In genomic region chr16:24999856-25000447, GRCh38 we compare ENCODE assay signal across 1 cellular context.
TF ChIP-seq lines count a peak whose summit lies in the region.

No MANE protein-coding gene starts in this region.

TF ChIP-seq in HepG2, 621 proteins besides CTCF, POLR2A, EP300 and RAD21 (continued from another document and continues in another):
- TF ChIP-seq NFAT5 (CRISPR knock-in tag; IDR thresholded peaks at IDR 0.05) (no peak), HNF4A (CRISPR knock-in tag; IDR thresholded peaks at IDR 0.05) (peak; percentile 86), ZNF230 (CRISPR knock-in tag; IDR thresholded peaks at IDR 0.05) (peak; percentile 71; the same call in 1 of the 2 replicates), ZNF761 (CRISPR knock-in tag; conservative IDR thresholded peaks at IDR 0.05) (peak; percentile 37; the same call in 1 of the 2 replicates), ZNF501 (CRISPR knock-in tag; IDR thresholded peaks at IDR 0.05) (peak; percentile 78; the same call in 1 of the 2 replicates), ZNF350 (CRISPR knock-in tag; IDR thresholded peaks at IDR 0.05; ENCODE audit: borderline replicate concordance, low read depth) (peak; percentile 52; the same call in 1 of the 2 replicates), ZNF543 (CRISPR knock-in tag; IDR thresholded peaks at IDR 0.05) (peak; percentile 44; the same call in 1 of the 2 replicates), ZBTB20 (CRISPR knock-in tag; IDR thresholded peaks at IDR 0.05; ENCODE audit: borderline replicate concordance, low read depth) (peak; percentile 83; the same call in 1 of the 2 replicates), ERF (CRISPR knock-in tag; IDR thresholded peaks at IDR 0.05) (peak; percentile 74), NFYC (CRISPR knock-in tag; IDR thresholded peaks at IDR 0.05) (0 out of 2 replicates have a peak, but pooled peaks have one; percentile 41), NFIC (IDR thresholded peaks at IDR 0.05; ENCODE audit: low read length) (0 out of 2 replicates have a peak, but pooled peaks have one; percentile 15), FOXP4 (CRISPR knock-in tag; IDR thresholded peaks at IDR 0.05) (peak; percentile 74), HNF4G (IDR thresholded peaks at IDR 0.05; ENCODE audit: borderline replicate concordance, low read depth, low read length) (no peak), HNF4G (CRISPR knock-in tag; IDR thresholded peaks at IDR 0.05; ENCODE audit: borderline replicate concordance, low read depth) (peak; percentile 26; the same call in 1 of the 2 replicates), RBM22 (optimal IDR thresholded peaks at IDR 0.05; ENCODE audit: low read length) (peak; percentile 65), THRA (CRISPR knock-in tag; IDR thresholded peaks at IDR 0.05; ENCODE audit: borderline replicate concordance) (peak; percentile 43; the same call in 1 of the 2 replicates), HMG20A (CRISPR knock-in tag; IDR thresholded peaks at IDR 0.05; ENCODE audit: borderline replicate concordance) (peak; percentile 77), ZSCAN21 (CRISPR knock-in tag; IDR thresholded peaks at IDR 0.05; ENCODE audit: borderline replicate concordance) (peak; percentile 50; the same call in 1 of the 2 replicates), NFKBIZ (CRISPR knock-in tag; IDR thresholded peaks at IDR 0.05) (0 out of 2 replicates have a peak, but pooled peaks have one; percentile 70), POLR2G (IDR thresholded peaks at IDR 0.05; ENCODE audit: low read depth, low read length) (peak; percentile 35; the same call in 1 of the 2 replicates), ZNF609 (CRISPR knock-in tag; IDR thresholded peaks at IDR 0.05; ENCODE audit: borderline replicate concordance) (peak; percentile 55; the same call in 1 of the 2 replicates), MIER3 (CRISPR knock-in tag; IDR thresholded peaks at IDR 0.05; ENCODE audit: borderline replicate concordance) (peak; percentile 59; the same call in 1 of the 2 replicates), TCF12 (IDR thresholded peaks at IDR 0.05) (no peak), TCF12 (CRISPR knock-in tag; IDR thresholded peaks at IDR 0.05) (0 out of 2 replicates have a peak, but pooled peaks have one; percentile 52), YEATS2 (CRISPR knock-in tag; IDR thresholded peaks at IDR 0.05; ENCODE audit: borderline replicate concordance) (peak; percentile 51; the same call in 1 of the 2 replicates), LCORL (IDR thresholded peaks at IDR 0.05) (no peak), LCORL (CRISPR knock-in tag; IDR thresholded peaks at IDR 0.05) (peak; percentile 81), TRIM22 (IDR thresholded peaks at IDR 0.05) (no peak), CBX5 (CRISPR knock-in tag; IDR thresholded peaks at IDR 0.05; ENCODE audit: borderline replicate concordance) (0 out of 2 replicates have a peak, but pooled peaks have one; percentile 49), CSRNP2 (CRISPR knock-in tag; conservative IDR thresholded peaks at IDR 0.05; ENCODE audit: low read depth) (no peak), ZNF879 (CRISPR knock-in tag; IDR thresholded peaks at IDR 0.05) (0 out of 2 replicates have a peak, but pooled peaks have one; percentile 36), FOXO1 (CRISPR knock-in tag; IDR thresholded peaks at IDR 0.05) (peak; percentile 90), ZNF17 (CRISPR knock-in tag; IDR thresholded peaks at IDR 0.05) (no peak), NR2F6 (IDR thresholded peaks at IDR 0.05) (no peak; the same call in 1 of the 2 replicates), NR2F6 (CRISPR knock-in tag; IDR thresholded peaks at IDR 0.05) (peak; percentile 63), MXD4 (CRISPR knock-in tag; IDR thresholded peaks at IDR 0.05) (peak; percentile 45; the same call in 1 of the 2 replicates), PAXIP1 (CRISPR knock-in tag; conservative IDR thresholded peaks at IDR 0.05) (peak; percentile 91), ZNF724P (CRISPR knock-in tag; IDR thresholded peaks at IDR 0.05; ENCODE audit: borderline replicate concordance) (no peak), ZNF629 (CRISPR knock-in tag; conservative IDR thresholded peaks at IDR 0.05) (no peak), ZNF331 (CRISPR knock-in tag; IDR thresholded peaks at IDR 0.05) (peak; percentile 55; the same call in 1 of the 2 replicates), KAT8 (CRISPR knock-in tag; IDR thresholded peaks at IDR 0.05) (peak; percentile 61; the same call in 1 of the 2 replicates), RBAK (CRISPR knock-in tag; IDR thresholded peaks at IDR 0.05) (peak; percentile 83), ELF4 (CRISPR knock-in tag; IDR thresholded peaks at IDR 0.05; ENCODE audit: borderline replicate concordance) (no peak), ZNF207 (IDR thresholded peaks at IDR 0.05; ENCODE audit: borderline replicate concordance) (no peak)
